Comparison of ENCODE assay signal across 12 cellular contexts in the genomic region with DNA sequence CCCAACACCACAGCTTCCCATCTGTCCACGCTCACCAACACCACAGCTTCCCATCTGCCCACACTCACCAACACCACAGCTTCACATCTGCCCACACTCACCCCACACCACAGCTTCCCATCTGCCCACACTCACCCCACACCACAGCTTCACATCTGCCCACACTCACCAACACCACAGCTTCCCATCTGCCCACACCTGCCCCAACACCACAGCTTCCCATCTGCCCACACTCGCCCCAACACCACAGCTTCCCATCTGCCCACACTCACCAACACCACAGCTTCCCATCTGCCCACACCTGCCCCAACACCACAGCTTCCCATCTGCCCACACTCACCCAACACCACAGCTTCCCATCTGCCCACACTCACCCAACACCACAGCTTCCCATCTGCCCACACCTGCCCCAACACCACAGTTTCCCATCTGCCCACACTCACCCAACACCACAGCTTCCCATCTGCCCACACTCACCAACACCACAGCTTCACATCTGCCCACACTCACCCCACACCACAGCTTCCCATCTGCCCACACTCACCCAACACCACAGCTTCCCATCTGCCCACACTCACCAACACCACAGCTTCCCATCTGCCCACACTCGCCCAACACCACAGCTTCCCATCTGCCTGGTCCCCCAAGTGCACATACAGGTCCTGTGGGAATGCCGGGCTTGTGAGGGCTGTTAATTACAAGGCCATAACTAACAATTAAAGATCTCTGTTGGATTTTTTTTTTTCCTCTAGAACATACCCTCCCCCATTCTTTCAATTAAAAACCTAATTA. TPM values are rescaled to one million over a fixed set of nuclear protein-coding genes. Genes with fewer than 3 reads are reported as not detected.
A peak's percentile ranks its signal among the peaks of the same experiment; 100 is the strongest.
DNase-seq lines count a peak whose midpoint lies in the region; ATAC-seq and TF ChIP-seq lines count a peak whose summit lies in the region.
"Not testable (repeated sequence)": the region's sequence is repeated elsewhere in the genome, so short reads cannot be mapped to it uniquely, and the experiment has no call there.
"Had no signal": no experiment of that assay in that cellular context is flagged by ENCODE, and none has a peak within 500 bp of the region (broad histone marks: within the 10 kb centered on the region; RNA-seq: fewer than 3 reads in every experiment).

No MANE protein-coding gene starts in this region.

- intact Hi-C loops in CD4-positive, alpha-beta memory T cell (cut with micrococcal nuclease); activated CD4-positive, alpha-beta memory T cell treated with anti-CD3 and anti-CD28 coated beads for 36 hours (cut with micrococcal nuclease): not testable (repeated sequence)

- not testable (repeated sequence) for ATAC-seq in activated T-cell treated with anti-CD3 and anti-CD28 coated beads, Interleukin-2, amount 50 U/mL, for 72 hours (replicated peaks in 1 of 2); activated naive CD8-positive, alpha-beta T cell treated with anti-CD3 and anti-CD28 coated beads, Interleukin-2, amount 10 ng/mL, durations not matched to agents 7 days and 5 days (ENCODE audit: low read depth); natural killer cell treated with Interleukin-12 subunit alpha and Interleukin-12 subunit beta and Interleukin-15 and Interleukin-18, amount 100 ng/mL, for 72 hours

- not testable (repeated sequence) for H3K9me3 ChIP-seq in CD4-positive, alpha-beta memory T cell (ENCODE audit: control insufficient read depth in 1 of 2, low read length in 2 of 2)

- CTCF ChIA-PET in CD4-positive, alpha-beta memory T cell (lab: Charles Lee; ENCODE audit: partially characterized antibody): interaction anchor here (1.5 kb wide), 1 partner anchor 212 kb away, joined by 3 read pairs; no protein-coding TSS in a partner anchor
- CTCF ChIA-PET in activated CD4-positive, alpha-beta memory T cell treated with anti-CD3 and anti-CD28 coated beads for 36 hours (lab: Charles Lee): not testable (repeated sequence)

- peaks cover 12 to 14% of the 10 kb centered on the region in 2 donors for H3K27me3 Mint-ChIP-seq in CD4-positive, alpha-beta memory T cell
- peaks cover 19% of the 10 kb centered on the region for H3K27me3 Mint-ChIP-seq in activated CD4-positive, alpha-beta memory T cell treated with anti-CD3 and anti-CD28 coated beads for 36 hours
- peaks cover 24% of the 10 kb centered on the region for H3K27me3 Mint-ChIP-seq in activated T-cell treated with anti-CD3 and anti-CD28 coated beads, Interleukin-2, amount 50 U/mL, for 72 hours (ENCODE audit: low read depth)
- peaks cover 14% of the 10 kb centered on the region for H3K27me3 Mint-ChIP-seq in activated naive CD8-positive, alpha-beta T cell treated with anti-CD3 and anti-CD28 coated beads, Interleukin-2, amount 10 ng/mL, durations not matched to agents 7 days and 5 days
- H3K27me3 Mint-ChIP-seq in endothelial cell (ENCODE audit: unreplicated experiment): peaks cover 13% of the 10 kb centered on the region
- H3K27me3 Mint-ChIP-seq in natural killer cell treated with Interleukin-12 subunit alpha and Interleukin-12 subunit beta and Interleukin-15 and Interleukin-18, amount 100 ng/mL, for 72 hours: peaks cover 8 to 12% of the 10 kb centered on the region in 2 donors

- H3K4me3 ChIP-seq in CD4-positive, alpha-beta memory T cell (ENCODE audit: low read length in 2 of 2): not testable (repeated sequence)

- peak in 4 of 5 donors; percentile 8 to 23 (median 18) for DNase-seq in CD4-positive, alpha-beta memory T cell
- DNase-seq in NCI-H69 (lab: John Stamatoyannopoulos, UW): peak; percentile 87
- DNase-seq in activated CD4-positive, alpha-beta memory T cell treated with anti-CD3 and anti-CD28 coated beads for 36 hours; activated T-cell treated with anti-CD3 and anti-CD28 coated beads, Interleukin-2, amount 50 U/mL, for 72 hours; activated naive CD8-positive, alpha-beta T cell treated with anti-CD3 and anti-CD28 coated beads, Interleukin-2, amount 10 ng/mL, durations not matched to agents 7 days and 5 days; endothelial cell (ENCODE audit: low spot score); natural killer cell treated with Interleukin-12 subunit alpha and Interleukin-12 subunit beta and Interleukin-15 and Interleukin-18, amount 100 ng/mL, for 72 hours (ENCODE audit: low spot score): not testable (repeated sequence)

- not testable (repeated sequence) for H3K4me3 Mint-ChIP-seq in CD4-positive, alpha-beta memory T cell; activated CD4-positive, alpha-beta memory T cell treated with anti-CD3 and anti-CD28 coated beads for 36 hours; activated T-cell treated with anti-CD3 and anti-CD28 coated beads, Interleukin-2, amount 50 U/mL, for 72 hours; activated naive CD8-positive, alpha-beta T cell treated with anti-CD3 and anti-CD28 coated beads, Interleukin-2, amount 10 ng/mL, durations not matched to agents 7 days and 5 days; natural killer cell treated with Interleukin-12 subunit alpha and Interleukin-12 subunit beta and Interleukin-15 and Interleukin-18, amount 100 ng/mL, for 72 hours
- H3K4me3 Mint-ChIP-seq in endothelial cell (ENCODE audit: unreplicated experiment): peak overlapping the region; percentile 33

- POLR2A ChIA-PET in CD4-positive, alpha-beta memory T cell (lab: Charles Lee; ENCODE audit: partially characterized antibody); activated CD4-positive, alpha-beta memory T cell treated with anti-CD3 and anti-CD28 coated beads for 36 hours (lab: Charles Lee); activated naive CD8-positive, alpha-beta T cell treated with anti-CD3 and anti-CD28 coated beads, Interleukin-2, amount 10 ng/mL, durations not matched to agents 7 days and 5 days (lab: Charles Lee): not testable (repeated sequence)

- H3K27ac Mint-ChIP-seq in CD4-positive, alpha-beta memory T cell: peak overlapping the region in 2 of 7 donors; percentile 47 to 59
- H3K27ac Mint-ChIP-seq in activated CD4-positive, alpha-beta memory T cell treated with anti-CD3 and anti-CD28 coated beads for 36 hours: peak overlapping the region; percentile 34
- peak overlapping the region; percentile 76 for H3K27ac Mint-ChIP-seq in activated T-cell treated with anti-CD3 and anti-CD28 coated beads, Interleukin-2, amount 50 U/mL, for 72 hours
- peak overlapping the region; percentile 34 for H3K27ac Mint-ChIP-seq in activated naive CD8-positive, alpha-beta T cell treated with anti-CD3 and anti-CD28 coated beads, Interleukin-2, amount 10 ng/mL, durations not matched to agents 7 days and 5 days
- not testable (repeated sequence) for H3K27ac Mint-ChIP-seq in endothelial cell (ENCODE audit: unreplicated experiment)
- peak overlapping the region; percentile 65 to 77 for H3K27ac Mint-ChIP-seq in natural killer cell treated with Interleukin-12 subunit alpha and Interleukin-12 subunit beta and Interleukin-15 and Interleukin-18, amount 100 ng/mL, for 72 hours

- H3K4me1 Mint-ChIP-seq in CD4-positive, alpha-beta memory T cell: peaks cover 6 to 17% (median 12%) of the 10 kb centered on the region in 4 donors
- H3K4me1 Mint-ChIP-seq in activated CD4-positive, alpha-beta memory T cell treated with anti-CD3 and anti-CD28 coated beads for 36 hours (ENCODE audit: low read depth); activated naive CD8-positive, alpha-beta T cell treated with anti-CD3 and anti-CD28 coated beads, Interleukin-2, amount 10 ng/mL, durations not matched to agents 7 days and 5 days; endothelial cell (ENCODE audit: unreplicated experiment): not testable (repeated sequence)
- H3K4me1 Mint-ChIP-seq in activated T-cell treated with anti-CD3 and anti-CD28 coated beads, Interleukin-2, amount 50 U/mL, for 72 hours (ENCODE audit: low read depth): peaks cover 18% of the 10 kb centered on the region
- peaks cover 22 to 27% of the 10 kb centered on the region in 2 donors for H3K4me1 Mint-ChIP-seq in natural killer cell treated with Interleukin-12 subunit alpha and Interleukin-12 subunit beta and Interleukin-15 and Interleukin-18, amount 100 ng/mL, for 72 hours (ENCODE audit: low read depth in 2 of 2)

- TF ChIP-seq CTCF in endothelial cell (IDR thresholded peaks at IDR 0.05; ENCODE audit: unreplicated experiment): not testable (repeated sequence)

- H3K27me3 ChIP-seq in CD4-positive, alpha-beta memory T cell (ENCODE audit: insufficient read depth, low read length): not testable (repeated sequence)

- not testable (repeated sequence) for H3K4me1 ChIP-seq in CD4-positive, alpha-beta memory T cell (ENCODE audit: insufficient read depth, low read length)

- H3K9me3 Mint-ChIP-seq in CD4-positive, alpha-beta memory T cell; activated CD4-positive, alpha-beta memory T cell treated with anti-CD3 and anti-CD28 coated beads for 36 hours; activated T-cell treated with anti-CD3 and anti-CD28 coated beads, Interleukin-2, amount 50 U/mL, for 72 hours; activated naive CD8-positive, alpha-beta T cell treated with anti-CD3 and anti-CD28 coated beads, Interleukin-2, amount 10 ng/mL, durations not matched to agents 7 days and 5 days; endothelial cell (ENCODE audit: unreplicated experiment); natural killer cell treated with Interleukin-12 subunit alpha and Interleukin-12 subunit beta and Interleukin-15 and Interleukin-18, amount 100 ng/mL, for 72 hours: not testable (repeated sequence)

- not testable (repeated sequence) for H3K36me3 Mint-ChIP-seq in CD4-positive, alpha-beta memory T cell; activated CD4-positive, alpha-beta memory T cell treated with anti-CD3 and anti-CD28 coated beads for 36 hours; activated T-cell treated with anti-CD3 and anti-CD28 coated beads, Interleukin-2, amount 50 U/mL, for 72 hours (ENCODE audit: insufficient read depth in 2 of 2); activated naive CD8-positive, alpha-beta T cell treated with anti-CD3 and anti-CD28 coated beads, Interleukin-2, amount 10 ng/mL, durations not matched to agents 7 days and 5 days; endothelial cell (ENCODE audit: low read depth, unreplicated experiment); natural killer cell treated with Interleukin-12 subunit alpha and Interleukin-12 subunit beta and Interleukin-15 and Interleukin-18, amount 100 ng/mL, for 72 hours

- not testable (repeated sequence) for H3K36me3 ChIP-seq in CD4-positive, alpha-beta memory T cell (ENCODE audit: insufficient read depth, low read length)

- H3K27ac ChIP-seq in CD4-positive, alpha-beta memory T cell (ENCODE audit: low read depth, low read length): not testable (repeated sequence)

RNA-seq across cellular contexts. Expression of gene HK3, which starts 26.4 kb away (rescaled TPM):
- total RNA-seq in CD4-positive, alpha-beta memory T cell: 1 to 10 TPM; 1.5 to 3.1 TPM
- not detected for polyA plus RNA-seq in CD4-positive, alpha-beta memory T cell
- total RNA-seq in activated CD4-positive, alpha-beta memory T cell treated with anti-CD3 and anti-CD28 coated beads for 36 hours: under 1 TPM; 0.22 to 0.62 TPM
- total RNA-seq in activated T-cell treated with anti-CD3 and anti-CD28 coated beads, Interleukin-2, amount 50 U/mL, for 72 hours: under 1 TPM; 0.46 to 0.81 TPM
- total RNA-seq in activated naive CD8-positive, alpha-beta T cell treated with anti-CD3 and anti-CD28 coated beads, Interleukin-2, amount 10 ng/mL, durations not matched to agents 7 days and 5 days: 1 to 10 TPM; 1.3 to 2.3 TPM
- 0.51 TPM for total RNA-seq in endothelial cell (ENCODE audit: unreplicated experiment)
- total RNA-seq in natural killer cell treated with Interleukin-12 subunit alpha and Interleukin-12 subunit beta and Interleukin-15 and Interleukin-18, amount 100 ng/mL, for 72 hours: 10 to 100 TPM in 1 of 2 donors, under 1 TPM in 1; 0.36 to 13.3 TPM
- total RNA-seq: M059J, PC-9, RPMI7951 had no signal
- polyA plus RNA-seq: CD8-positive, alpha-beta memory T cell; K562 had no signal
